Comparison of ENCODE assay signal across 9 cellular contexts in genomic region chrX:105191878-105192277, GRCh38. TPM values are rescaled to one million over a fixed set of nuclear protein-coding genes. Genes with fewer than 3 reads are reported as not detected.
DNase-seq lines count a peak whose midpoint lies in the region; ATAC-seq and TF ChIP-seq lines count a peak whose summit lies in the region.
"Had no signal": no experiment of that assay in that cellular context is flagged by ENCODE, and none has a peak within 500 bp of the region (broad histone marks: within the 10 kb centered on the region; RNA-seq: fewer than 3 reads in every experiment).

No MANE protein-coding gene starts in this region.

- H3K79me2 ChIP-seq in fibroblast of lung (ENCODE audit: control insufficient read depth, insufficient read depth, low read length), result no peaks in the 10 kb centered on the region

- intact Hi-C loops in A673 (cut with micrococcal nuclease; ENCODE audit: unreplicated experiment), result loop anchor here (10.0 kb wide), 1 partner anchor 57 kb away; no protein-coding TSS in a partner anchor

- DNase-seq in A673 (ENCODE audit: low spot score) (peak; percentile 5), NCI-H510A (lab: John Stamatoyannopoulos, UW) (peak; percentile 16), fibroblast of lung (ENCODE audit: low read depth in 2 of 2) (no peak), Peyer's patch (no peak)
- DNase-seq in stimulated activated CD4-positive, alpha-beta T cell treated with anti-CD3 and anti-CD28 coated beads, Interleukin-4, amount 100 ng/mL, for 1 hour, result no peak
- no peak for DNase-seq in activated T-cell treated with anti-CD3 and anti-CD28 coated beads, Interleukin-2, amount 50 U/mL, for 1 hour
- DNase-seq: NCI-H345 had no signal

- H3K4me3 ChIP-seq in A673 (ENCODE audit: low read depth, low read length, poor library complexity, severe bottlenecking) (no peak overlapping the region), fibroblast of lung (replicated peaks in 1 of 4; ENCODE audit: control extremely low read depth in 1 of 4, insufficient read depth in 1 of 4, low read depth in 3 of 4, low read length in 4 of 4) (no peak overlapping the region), Peyer's patch (no peak overlapping the region)

- no peaks in the 10 kb centered on the region for H4K20me1 ChIP-seq in fibroblast of lung (ENCODE audit: control insufficient read depth, extremely low read depth, insufficient read depth, low read length)

- H3K27ac ChIP-seq in A673 (ENCODE audit: low read depth, low read length, poor library complexity, severe bottlenecking) (no peak overlapping the region), fibroblast of lung (ENCODE audit: insufficient read depth, low read length) (no peak overlapping the region), Peyer's patch (no peak overlapping the region)

- H3K36me3 ChIP-seq in A673 (ENCODE audit: insufficient read depth, low read length, poor library complexity, severe bottlenecking) (no peaks in the 10 kb centered on the region), fibroblast of lung (ENCODE audit: control insufficient read depth, insufficient read depth, low read length) (no peaks in the 10 kb centered on the region), Peyer's patch (no peaks in the 10 kb centered on the region)

- no peak overlapping the region for H2AFZ ChIP-seq in fibroblast of lung (ENCODE audit: low read length)

- BruUV-seq in A673 (replicated peaks; lab: Mats Ljungman, UMichigan), result no TSS peak

- TF ChIP-seq CTCF in A673 (conservative IDR thresholded peaks at IDR 0.05; ENCODE audit: low read depth, low read length) (peak; percentile 38; the same call in 1 of the 2 replicates), fibroblast of lung (conservative IDR thresholded peaks at IDR 0.05 in 1 of 2, IDR thresholded peaks at IDR 0.05 in 1 of 2; ENCODE audit: low read depth in 1 of 2, low read length in 2 of 2) (peak; percentile 24 to 50), Peyer's patch (IDR thresholded peaks at IDR 0.05) (no peak)

- no peak for TF ChIP-seq POLR2A in Peyer's patch (IDR thresholded peaks at IDR 0.05)

- H3K4me2 ChIP-seq in fibroblast of lung (ENCODE audit: extremely low read depth, insufficient read depth, low read length), result no peak overlapping the region

- peak; percentile 76 for ATAC-seq in GM18909 (IDR thresholded peaks at IDR 0.05; ENCODE audit: poor library complexity, unreplicated experiment)
- no peak for ATAC-seq in HG02840 (IDR thresholded peaks at IDR 0.05; ENCODE audit: low FRiP score, unreplicated experiment)

- CTCF ChIA-PET in A673 (lab: Charles Lee), result no interaction called here

- H3K9me3 ChIP-seq in A673 (ENCODE audit: low read depth, low read length, poor library complexity, severe bottlenecking), result no peaks in the 10 kb centered on the region
- H3K9me3 ChIP-seq in fibroblast of lung (ENCODE audit: control insufficient read depth, insufficient read depth, low read depth, low read length), result no peaks in the 10 kb centered on the region
- H3K9me3 ChIP-seq in Peyer's patch, result no peaks in the 10 kb centered on the region

- no peaks in the 10 kb centered on the region for H3K27me3 ChIP-seq in A673 (replicated peaks; ENCODE audit: insufficient read depth, low read depth, low read length, poor library complexity)
- H3K27me3 ChIP-seq in fibroblast of lung (ENCODE audit: control insufficient read depth, insufficient read depth, low read length), result no peaks in the 10 kb centered on the region
- H3K27me3 ChIP-seq in Peyer's patch, result no peaks in the 10 kb centered on the region

- POLR2A ChIA-PET in A673 (lab: Charles Lee; ENCODE audit: low non-redundant PET), result no interaction called here

- no peak overlapping the region for H3K9ac ChIP-seq in fibroblast of lung (ENCODE audit: insufficient read depth, low read length)

- H3K4me1 ChIP-seq in A673 (ENCODE audit: insufficient read depth, low read length, poor library complexity, severe bottlenecking), result no peaks in the 10 kb centered on the region
- no peaks in the 10 kb centered on the region for H3K4me1 ChIP-seq in fibroblast of lung (ENCODE audit: control insufficient read depth, extremely low read depth, insufficient read depth, low read length)
- no peaks in the 10 kb centered on the region for H3K4me1 ChIP-seq in Peyer's patch

RNA-seq across cellular contexts. Expression of gene TEX13A, which starts 28.6 kb away (rescaled TPM):
- total RNA-seq in A673 (2021) (not detected in 2 replicates), fibroblast of lung (not detected in 2 replicates), Peyer's patch (not detected)
- not detected in 2 replicates for polyA plus RNA-seq in fibroblast of lung
- polyA plus RNA-seq in fibroblast of lung (2012), result not detected in 2 replicates
- polyA minus RNA-seq in fibroblast of lung (ENCODE audit: low replicate concordance), result not detected in 2 replicates

Comparison
In these comparisons a context has a peak if more than half of its experiments do, and no peak if none do; other contexts are left out.
1. DNase-seq: peak in A673 (single experiment) and NCI-H510A (single experiment); none in fibroblast of lung (0 of 2), stimulated activated CD4-positive, alpha-beta T cell treated with anti-CD3 and anti-CD28 coated beads, Interleukin-4, amount 100 ng/mL, for 1 hour (single experiment), Peyer's patch (0 of 3) and activated T-cell treated with anti-CD3 and anti-CD28 coated beads, Interleukin-2, amount 50 U/mL, for 1 hour (single experiment).
2. CTCF ChIP-seq: peak in A673 (single experiment) and fibroblast of lung (2 of 2); none in Peyer's patch (0 of 6).